1 cellular context compared by ENCODE assay signal in genomic region chr5:140566665-140567064, GRCh38.
TF ChIP-seq lines count a peak whose summit lies in the region.

No MANE protein-coding gene starts in this region.

TF ChIP-seq in GM12878, 131 proteins besides CTCF, POLR2A, EP300 and RAD21:
- TF ChIP-seq IKZF2 (IDR thresholded peaks at IDR 0.05): no peak
- no peak for TF ChIP-seq ZBTB11 (CRISPR knock-in tag; IDR thresholded peaks at IDR 0.05)
- TF ChIP-seq, protein P1, sequence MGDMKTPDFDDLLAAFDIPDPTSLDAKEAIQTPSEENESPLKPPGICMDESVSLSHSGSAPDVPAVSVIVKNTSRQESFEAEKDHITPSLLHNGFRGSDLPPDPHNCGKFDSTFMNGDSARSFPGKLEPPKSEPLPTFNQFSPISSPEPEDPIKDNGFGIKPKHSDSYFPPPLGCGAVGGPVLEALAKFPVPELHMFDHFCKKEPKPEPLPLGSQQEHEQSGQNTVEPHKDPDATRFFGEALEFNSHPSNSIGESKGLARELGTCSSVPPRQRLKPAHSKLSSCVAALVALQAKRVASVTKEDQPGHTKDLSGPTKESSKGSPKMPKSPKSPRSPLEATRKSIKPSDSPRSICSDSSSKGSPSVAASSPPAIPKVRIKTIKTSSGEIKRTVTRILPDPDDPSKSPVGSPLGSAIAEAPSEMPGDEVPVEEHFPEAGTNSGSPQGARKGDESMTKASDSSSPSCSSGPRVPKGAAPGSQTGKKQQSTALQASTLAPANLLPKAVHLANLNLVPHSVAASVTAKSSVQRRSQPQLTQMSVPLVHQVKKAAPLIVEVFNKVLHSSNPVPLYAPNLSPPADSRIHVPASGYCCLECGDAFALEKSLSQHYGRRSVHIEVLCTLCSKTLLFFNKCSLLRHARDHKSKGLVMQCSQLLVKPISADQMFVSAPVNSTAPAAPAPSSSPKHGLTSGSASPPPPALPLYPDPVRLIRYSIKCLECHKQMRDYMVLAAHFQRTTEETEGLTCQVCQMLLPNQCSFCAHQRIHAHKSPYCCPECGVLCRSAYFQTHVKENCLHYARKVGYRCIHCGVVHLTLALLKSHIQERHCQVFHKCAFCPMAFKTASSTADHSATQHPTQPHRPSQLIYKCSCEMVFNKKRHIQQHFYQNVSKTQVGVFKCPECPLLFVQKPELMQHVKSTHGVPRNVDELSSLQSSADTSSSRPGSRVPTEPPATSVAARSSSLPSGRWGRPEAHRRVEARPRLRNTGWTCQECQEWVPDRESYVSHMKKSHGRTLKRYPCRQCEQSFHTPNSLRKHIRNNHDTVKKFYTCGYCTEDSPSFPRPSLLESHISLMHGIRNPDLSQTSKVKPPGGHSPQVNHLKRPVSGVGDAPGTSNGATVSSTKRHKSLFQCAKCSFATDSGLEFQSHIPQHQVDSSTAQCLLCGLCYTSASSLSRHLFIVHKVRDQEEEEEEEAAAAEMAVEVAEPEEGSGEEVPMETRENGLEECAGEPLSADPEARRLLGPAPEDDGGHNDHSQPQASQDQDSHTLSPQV (IDR thresholded peaks at IDR 0.05): no peak
- no peak for TF ChIP-seq CBX5 (IDR thresholded peaks at IDR 0.05; ENCODE audit: low read depth)
TF ChIP-seq in GM12878: peak in this region for 0.
